Comparison of ENCODE assay signal across 11 cellular contexts in genomic region chr14:24029687-24030086, GRCh38. TPM values are rescaled to one million over a fixed set of nuclear protein-coding genes. Genes with fewer than 3 reads are reported as not detected.
"Had no signal": no experiment of that assay in that cellular context is flagged by ENCODE, and none has a peak within 500 bp of the region (broad histone marks: within the 10 kb centered on the region; RNA-seq: fewer than 3 reads in every experiment).

No MANE protein-coding gene starts in this region.

RNA-seq across cellular contexts. Expression of gene CPNE6, which starts 41.7 kb away (rescaled TPM):
- total RNA-seq: activated CD4-positive, alpha-beta memory T cell treated with anti-CD3 and anti-CD28 coated beads for 36 hours; activated CD4-positive, alpha-beta memory T cell treated with anti-CD3 and anti-CD28 coated beads, Interleukin-2, amount 10 ng/mL, durations not matched to agents 7 days and 5 days; activated CD4-positive, alpha-beta T cell treated with anti-CD3 and anti-CD28 coated beads for 36 hours; activated CD4-positive, alpha-beta T cell treated with anti-CD3 and anti-CD28 coated beads, Interleukin-2, amount 10 ng/mL, durations not matched to agents 24 days and 14 days; activated CD4-positive, alpha-beta T cell treated with anti-CD3 and anti-CD28 coated beads, Interleukin-2, amount 10 ng/mL, durations not matched to agents 7 days and 5 days; activated CD8-positive, alpha-beta memory T cell treated with anti-CD3 and anti-CD28 coated beads for 36 hours; activated CD8-positive, alpha-beta T cell treated with anti-CD3 and anti-CD28 coated beads for 36 hours; T-helper 1 cell treated with Interleukin-12 subunit alpha and Interleukin-12 subunit beta and Interleukin-4 antibody, amounts not matched to agents 30 ng/mL and 1 ng/mL, for 36 hours; T-helper 17 cell; T-helper 2 cell treated with Interferon-gamma antibody and Interleukin-4, amounts not matched to agents 100 ng/mL and 5 ng/mL, for 36 hours; WTC11 had no signal
